Comparison of ENCODE assay signal across 20 cellular contexts in genomic region chr11:19350093-19350665, GRCh38.
"Had no signal": no experiment of that assay in that cellular context is flagged by ENCODE, and none has a peak within 500 bp of the region (broad histone marks: within the 10 kb centered on the region; RNA-seq: fewer than 3 reads in every experiment).

No MANE protein-coding gene starts in this region.

- H3K27ac ChIP-seq: left lung, ovary, psoas muscle, sigmoid colon, thoracic aorta, tibial nerve, upper lobe of left lung had no signal

- DNase-seq: cortex of kidney; effector memory CD8-positive, alpha-beta T cell; erythroblast; left lung; mesenchymal stem cell; mucosa of descending colon; naive thymus-derived CD4-positive, alpha-beta T cell; ovary; psoas muscle; sigmoid colon; small intestine; stimulated activated CD4-positive, alpha-beta T cell treated with anti-CD3 and anti-CD28 coated beads, Interleukin-15, amount 100 ng/mL, for 24 hours; stimulated activated CD4-positive, alpha-beta T cell treated with anti-CD3 and anti-CD28 coated beads, Interleukin-2, amount 100 ng/mL, for 48 hours; stimulated activated naive B cell treated with anti-CD40 and anti-IgM and Interleukin-4, amounts not matched to agents 10 μg/mL and 1 μg/mL and 100 μg/mL, for 72 hours had no signal

- H3K27ac Mint-ChIP-seq: effector memory CD8-positive, alpha-beta T cell; mesothelial cell of epicardium; naive thymus-derived CD4-positive, alpha-beta T cell; nephron; stimulated activated naive B cell treated with anti-CD40 and anti-IgM and Interleukin-4, amounts not matched to agents 10 μg/mL and 1 μg/mL and 100 μg/mL, for 72 hours; stimulated activated naive CD8-positive, alpha-beta T cell treated with anti-CD3 and anti-CD28 coated beads, Interleukin-15, Interleukin-2, amounts not matched to agents 100 ng/mL and 50 ng/mL, for 24 hours had no signal

- H3K36me3 Mint-ChIP-seq: mesothelial cell of epicardium; stimulated activated naive B cell treated with anti-CD40 and anti-IgM and Interleukin-4, amounts not matched to agents 10 μg/mL and 1 μg/mL and 100 μg/mL, for 72 hours had no signal

- H3K9me3 ChIP-seq: left lung, mucosa of descending colon, ovary, psoas muscle, sigmoid colon, thoracic aorta, tibial nerve, upper lobe of left lung had no signal

- H3K27me3 ChIP-seq: ovary had no signal

- H3K4me3 ChIP-seq: left lung, mucosa of descending colon, ovary, psoas muscle, sigmoid colon, thoracic aorta, tibial nerve, upper lobe of left lung had no signal

- H3K36me3 ChIP-seq: left lung, ovary, sigmoid colon, thoracic aorta, tibial nerve, upper lobe of left lung had no signal

- H3K9me3 Mint-ChIP-seq: effector memory CD8-positive, alpha-beta T cell; mesothelial cell of epicardium; stimulated activated naive B cell treated with anti-CD40 and anti-IgM and Interleukin-4, amounts not matched to agents 10 μg/mL and 1 μg/mL and 100 μg/mL, for 72 hours; stimulated activated naive CD8-positive, alpha-beta T cell treated with anti-CD3 and anti-CD28 coated beads, Interleukin-15, Interleukin-2, amounts not matched to agents 100 ng/mL and 50 ng/mL, for 24 hours had no signal

- H3K4me3 Mint-ChIP-seq: effector memory CD8-positive, alpha-beta T cell; mesothelial cell of epicardium; naive thymus-derived CD4-positive, alpha-beta T cell; stimulated activated naive B cell treated with anti-CD40 and anti-IgM and Interleukin-4, amounts not matched to agents 10 μg/mL and 1 μg/mL and 100 μg/mL, for 72 hours; stimulated activated naive CD8-positive, alpha-beta T cell treated with anti-CD3 and anti-CD28 coated beads, Interleukin-15, Interleukin-2, amounts not matched to agents 100 ng/mL and 50 ng/mL, for 24 hours had no signal

- ATAC-seq: effector memory CD8-positive, alpha-beta T cell; left lung; mucosa of descending colon; naive thymus-derived CD4-positive, alpha-beta T cell; psoas muscle; stimulated activated naive B cell treated with anti-CD40 and anti-IgM and Interleukin-4, amounts not matched to agents 10 μg/mL and 1 μg/mL and 100 μg/mL, for 72 hours had no signal
